In genomic region chr1:53754484-53755312, GRCh38 we compare ENCODE assay signal across 8 cellular contexts. TPM values are rescaled to one million over a fixed set of nuclear protein-coding genes. Genes with fewer than 3 reads are reported as not detected.
A peak's percentile ranks its signal among the peaks of the same experiment; 100 is the strongest.
DNase-seq lines count a peak whose midpoint lies in the region; ATAC-seq and TF ChIP-seq lines count a peak whose summit lies in the region.

No MANE protein-coding gene starts in this region.

- H3F3A ChIP-seq in Loucy (ENCODE audit: low read depth) = no peaks in the 10 kb centered on the region

- no peak overlapping the region for H2AFZ ChIP-seq in Loucy (ENCODE audit: low read length)
- no peak overlapping the region for H2AFZ ChIP-seq in osteoblast (ENCODE audit: low read length)

- peak; percentile 87 for ATAC-seq in SK-N-SH treated with all-trans-retinoic acid at 6 μM for 48 hours
- ATAC-seq in GM19023 (IDR thresholded peaks at IDR 0.05; ENCODE audit: unreplicated experiment) = no peak
- no peak for ATAC-seq in HG03097 (IDR thresholded peaks at IDR 0.05; ENCODE audit: low FRiP score, unreplicated experiment)

- TF ChIP-seq CTCF in Loucy (conservative IDR thresholded peaks at IDR 0.05; ENCODE audit: low read length) = peak; percentile 91
- TF ChIP-seq CTCF in osteoblast (IDR thresholded peaks at IDR 0.05; ENCODE audit: extremely low read depth, low read depth, low read length) = peak; percentile 81

- H3K9me2 ChIP-seq in Loucy (replicated peaks; ENCODE audit: low read depth, low read length) = no peaks in the 10 kb centered on the region

- no peak overlapping the region for H3K9ac ChIP-seq in Loucy (ENCODE audit: low read depth, low read length, poor library complexity, severe bottlenecking)

- no peaks in the 10 kb centered on the region for H3K36me3 ChIP-seq in Loucy (ENCODE audit: insufficient read depth, low read length)
- no peaks in the 10 kb centered on the region for H3K36me3 ChIP-seq in osteoblast (ENCODE audit: insufficient read depth, low read length)

- H3K4me3 ChIP-seq in Loucy (ENCODE audit: low read length, poor library complexity, severe bottlenecking) = no peak overlapping the region
- H3K4me3 ChIP-seq in osteoblast (ENCODE audit: insufficient read depth, low read length) = no peak overlapping the region

- H3K4me2 ChIP-seq in Loucy (ENCODE audit: low read depth, low read length, poor library complexity, severe bottlenecking) (no peak overlapping the region), osteoblast (ENCODE audit: insufficient read depth, low read length) (no peak overlapping the region)

- DNase-seq in activated gamma-delta T cell treated with Interleukin-2 at 50 U/mL for 16 hours = peak; percentile 30
- DNase-seq in activated gamma-delta T cell (lab: John Stamatoyannopoulos, UW) = no peak
- peak; percentile 65 for DNase-seq in fibroblast of gingiva (ENCODE audit: low read depth)
- peak; percentile 80 for DNase-seq in osteoblast (ENCODE audit: insufficient read length, low spot score, missing footprints)

- no peaks in the 10 kb centered on the region for H4K20me1 ChIP-seq in Loucy (ENCODE audit: insufficient read depth, low read length, poor library complexity, severe bottlenecking)
- H4K20me1 ChIP-seq in osteoblast (ENCODE audit: insufficient read depth, low read length) = no peaks in the 10 kb centered on the region

- H3K27me3 ChIP-seq in Loucy (ENCODE audit: insufficient read depth, low read length, poor library complexity, severe bottlenecking) (no peaks in the 10 kb centered on the region), osteoblast (ENCODE audit: insufficient read depth, low read length) (no peaks in the 10 kb centered on the region)

- H3K27ac ChIP-seq in osteoblast (ENCODE audit: low read depth, low read length) = no peak overlapping the region

- H3K4me1 ChIP-seq in Loucy (ENCODE audit: insufficient read depth, low read length, poor library complexity, severe bottlenecking) = no peaks in the 10 kb centered on the region
- H3K4me1 ChIP-seq in osteoblast (ENCODE audit: insufficient read depth, low read length) = no peaks in the 10 kb centered on the region

- H3K9me3 ChIP-seq in Loucy (ENCODE audit: insufficient read depth, low read depth, low read length) = no peaks in the 10 kb centered on the region
- no peaks in the 10 kb centered on the region for H3K9me3 ChIP-seq in osteoblast (ENCODE audit: low read depth, low read length)

- H3K79me2 ChIP-seq in Loucy (ENCODE audit: insufficient read depth, low read length) = no peaks in the 10 kb centered on the region
- no peaks in the 10 kb centered on the region for H3K79me2 ChIP-seq in osteoblast (ENCODE audit: insufficient read depth, low read length)

TF ChIP-seq in SK-N-SH treated with all-trans-retinoic acid at 6 μM for 48 hours, 23 proteins besides CTCF, POLR2A, EP300 and RAD21:
- no peak for TF ChIP-seq ARNTL (CRISPR knock-in tag; IDR thresholded peaks at IDR 0.05; ENCODE audit: borderline replicate concordance, low read depth)
- no peak for TF ChIP-seq PATZ1 (CRISPR knock-in tag; IDR thresholded peaks at IDR 0.05; ENCODE audit: borderline replicate concordance)
- TF ChIP-seq ZNF70 (CRISPR knock-in tag; IDR thresholded peaks at IDR 0.05) = no peak
- TF ChIP-seq PPARA (CRISPR knock-in tag; IDR thresholded peaks at IDR 0.05; ENCODE audit: borderline replicate concordance) = no peak

RNA-seq across cellular contexts. Expression of gene GLIS1, which starts 15.7 kb away (rescaled TPM):
- 2.4 and 2.9 TPM in 2 replicates for total RNA-seq in osteoblast
